In the genomic region with DNA sequence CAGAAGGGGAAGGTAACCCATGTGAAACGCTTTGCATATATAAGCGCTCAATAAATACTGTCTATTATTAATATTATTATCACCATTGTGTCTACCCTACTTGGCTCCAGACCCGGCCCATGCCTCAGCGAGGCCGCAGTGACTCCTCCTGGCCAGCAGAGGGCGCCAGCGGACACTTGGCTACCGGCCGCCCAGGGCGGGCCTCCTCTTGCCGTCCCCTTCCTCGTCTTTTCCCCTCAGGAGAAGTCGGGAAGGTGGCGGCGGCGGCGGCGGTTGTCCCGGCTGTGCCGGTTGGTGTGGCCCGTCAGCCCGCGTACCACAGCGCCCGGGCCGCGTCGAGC, we compare ENCODE assay signal across 1 cellular context.
TF ChIP-seq lines count a peak whose summit lies in the region.

A gene with protein sequence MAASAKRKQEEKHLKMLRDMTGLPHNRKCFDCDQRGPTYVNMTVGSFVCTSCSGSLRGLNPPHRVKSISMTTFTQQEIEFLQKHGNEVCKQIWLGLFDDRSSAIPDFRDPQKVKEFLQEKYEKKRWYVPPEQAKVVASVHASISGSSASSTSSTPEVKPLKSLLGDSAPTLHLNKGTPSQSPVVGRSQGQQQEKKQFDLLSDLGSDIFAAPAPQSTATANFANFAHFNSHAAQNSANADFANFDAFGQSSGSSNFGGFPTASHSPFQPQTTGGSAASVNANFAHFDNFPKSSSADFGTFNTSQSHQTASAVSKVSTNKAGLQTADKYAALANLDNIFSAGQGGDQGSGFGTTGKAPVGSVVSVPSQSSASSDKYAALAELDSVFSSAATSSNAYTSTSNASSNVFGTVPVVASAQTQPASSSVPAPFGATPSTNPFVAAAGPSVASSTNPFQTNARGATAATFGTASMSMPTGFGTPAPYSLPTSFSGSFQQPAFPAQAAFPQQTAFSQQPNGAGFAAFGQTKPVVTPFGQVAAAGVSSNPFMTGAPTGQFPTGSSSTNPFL (plus strand): TSS at position 233 of the 341 bp plus-strand sequence. CDS start 266 bp downstream, outside the sequence.

TF ChIP-seq in GM12878, 131 proteins besides CTCF, POLR2A, EP300 and RAD21 (continued from another document):
- TF ChIP-seq TAF1 (IDR thresholded peaks at IDR 0.05; ENCODE audit: borderline replicate concordance, low read depth, low read length) = peak; percentile 72; the same call in 1 of the 2 replicates
- no peak for TF ChIP-seq MEF2B (IDR thresholded peaks at IDR 0.05; ENCODE audit: partially characterized antibody, poor library complexity, severe bottlenecking)
- 0 out of 2 replicates have a peak, but pooled peaks have one; percentile 8 for TF ChIP-seq TCF12 (IDR thresholded peaks at IDR 0.05; ENCODE audit: low read depth, low read length)
- peak; percentile 72 to 78; a peak in 3 of 4 replicates for TF ChIP-seq IKZF2 (IDR thresholded peaks at IDR 0.05)
- TF ChIP-seq STAT3 (IDR thresholded peaks at IDR 0.05; ENCODE audit: low read depth, low read length) = no peak
- TF ChIP-seq SMARCA5 (IDR thresholded peaks at IDR 0.05) = peak; percentile 90; the same call in 1 of the 2 replicates
- TF ChIP-seq SRF (IDR thresholded peaks at IDR 0.05; ENCODE audit: low read depth in 2 of 2, low read length in 2 of 2) = 0 out of 4 replicates have a peak, but pooled peaks of 1 of the 2 experiments have one; percentile 63
- no peak for TF ChIP-seq CEBPZ (IDR thresholded peaks at IDR 0.05; ENCODE audit: low read depth, low read length)
- TF ChIP-seq FOS (IDR thresholded peaks at IDR 0.05; ENCODE audit: borderline replicate concordance, extremely low read depth, insufficient read length) = no peak
- no peak for TF ChIP-seq ZBTB40 (IDR thresholded peaks at IDR 0.05; ENCODE audit: borderline replicate concordance)
- peak; percentile 66 for TF ChIP-seq RUNX3 (IDR thresholded peaks at IDR 0.05; ENCODE audit: low read length)
- TF ChIP-seq SMC3 (IDR thresholded peaks at IDR 0.05; ENCODE audit: borderline replicate concordance, low read length) = peak; percentile 73; the same call in 1 of the 2 replicates
- TF ChIP-seq ZNF687 (IDR thresholded peaks at IDR 0.05) = peak; percentile 25; the same call in 1 of the 2 replicates
- TF ChIP-seq ZNF384 (IDR thresholded peaks at IDR 0.05; ENCODE audit: borderline replicate concordance, low read depth, low read length) = no peak
- TF ChIP-seq HSF1 (IDR thresholded peaks at IDR 0.05; ENCODE audit: low read depth, low read length) = no peak
- no peak for TF ChIP-seq ELK1 (IDR thresholded peaks at IDR 0.05; ENCODE audit: low read depth, low read length)
- no peak for TF ChIP-seq RCOR1 (conservative IDR thresholded peaks at IDR 0.05; ENCODE audit: low read depth, low read length)
- TF ChIP-seq RB1 (IDR thresholded peaks at IDR 0.05; ENCODE audit: borderline replicate concordance) = peak; percentile 84; the same call in 1 of the 2 replicates
- TF ChIP-seq, protein P1, sequence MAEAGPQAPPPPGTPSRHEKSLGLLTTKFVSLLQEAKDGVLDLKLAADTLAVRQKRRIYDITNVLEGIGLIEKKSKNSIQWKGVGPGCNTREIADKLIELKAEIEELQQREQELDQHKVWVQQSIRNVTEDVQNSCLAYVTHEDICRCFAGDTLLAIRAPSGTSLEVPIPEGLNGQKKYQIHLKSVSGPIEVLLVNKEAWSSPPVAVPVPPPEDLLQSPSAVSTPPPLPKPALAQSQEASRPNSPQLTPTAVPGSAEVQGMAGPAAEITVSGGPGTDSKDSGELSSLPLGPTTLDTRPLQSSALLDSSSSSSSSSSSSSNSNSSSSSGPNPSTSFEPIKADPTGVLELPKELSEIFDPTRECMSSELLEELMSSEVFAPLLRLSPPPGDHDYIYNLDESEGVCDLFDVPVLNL (IDR thresholded peaks at IDR 0.05; ENCODE audit: low read depth, low read length) = no peak
- no peak for TF ChIP-seq RFX5 (IDR thresholded peaks at IDR 0.05; ENCODE audit: low read depth, low read length)
- no peak for TF ChIP-seq YBX1 (IDR thresholded peaks at IDR 0.05)
- no peak for TF ChIP-seq CEBPB (IDR thresholded peaks at IDR 0.05; ENCODE audit: borderline replicate concordance in 1 of 2, low read depth in 2 of 2, low read length in 2 of 2)
- 0 out of 2 replicates have a peak, but pooled peaks have one; percentile 27 for TF ChIP-seq NR2F1 (conservative IDR thresholded peaks at IDR 0.05)
- no peak for TF ChIP-seq ZBED1 (IDR thresholded peaks at IDR 0.05; ENCODE audit: borderline replicate concordance)
- TF ChIP-seq LARP7 (IDR thresholded peaks at IDR 0.05) = peak; percentile 84
- 0 out of 2 replicates have a peak, but pooled peaks have one; percentile 46 for TF ChIP-seq MEF2A (IDR thresholded peaks at IDR 0.05; ENCODE audit: insufficient read depth, low read depth, low read length)
- peak; percentile 58 for TF ChIP-seq SP1 (IDR thresholded peaks at IDR 0.05; ENCODE audit: low read depth, low read length)
- TF ChIP-seq, protein P2, sequence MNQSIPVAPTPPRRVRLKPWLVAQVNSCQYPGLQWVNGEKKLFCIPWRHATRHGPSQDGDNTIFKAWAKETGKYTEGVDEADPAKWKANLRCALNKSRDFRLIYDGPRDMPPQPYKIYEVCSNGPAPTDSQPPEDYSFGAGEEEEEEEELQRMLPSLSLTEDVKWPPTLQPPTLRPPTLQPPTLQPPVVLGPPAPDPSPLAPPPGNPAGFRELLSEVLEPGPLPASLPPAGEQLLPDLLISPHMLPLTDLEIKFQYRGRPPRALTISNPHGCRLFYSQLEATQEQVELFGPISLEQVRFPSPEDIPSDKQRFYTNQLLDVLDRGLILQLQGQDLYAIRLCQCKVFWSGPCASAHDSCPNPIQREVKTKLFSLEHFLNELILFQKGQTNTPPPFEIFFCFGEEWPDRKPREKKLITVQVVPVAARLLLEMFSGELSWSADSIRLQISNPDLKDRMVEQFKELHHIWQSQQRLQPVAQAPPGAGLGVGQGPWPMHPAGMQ (IDR thresholded peaks at IDR 0.05; ENCODE audit: borderline replicate concordance) = no peak
- peak; percentile 20; the same call in 1 of the 2 replicates for TF ChIP-seq TBL1XR1 (IDR thresholded peaks at IDR 0.05; ENCODE audit: low read depth, low read length)
- TF ChIP-seq RELA (IDR thresholded peaks at IDR 0.05; ENCODE audit: borderline replicate concordance, partially characterized antibody) = peak; percentile 65
- TF ChIP-seq FOXK2 (IDR thresholded peaks at IDR 0.05) = no peak
- no peak for TF ChIP-seq FOXM1 (IDR thresholded peaks at IDR 0.05; ENCODE audit: low read depth, low read length)
